Comparison of ENCODE assay signal across 17 cellular contexts in genomic region chr16:50530277-50531236, GRCh38. TPM values are rescaled to one million over a fixed set of nuclear protein-coding genes. Genes with fewer than 3 reads are reported as not detected.
A peak's percentile ranks its signal among the peaks of the same experiment; 100 is the strongest.
DNase-seq lines count a peak whose midpoint lies in the region; ATAC-seq and TF ChIP-seq lines count a peak whose summit lies in the region.
"Had no signal": no experiment of that assay in that cellular context is flagged by ENCODE, and none has a peak within 500 bp of the region (broad histone marks: within the 10 kb centered on the region; RNA-seq: fewer than 3 reads in every experiment).

No MANE protein-coding gene starts in this region.

- H3K9me3 ChIP-seq in WERI-Rb-1 (ENCODE audit: severe bottlenecking), result no peaks in the 10 kb centered on the region

- ATAC-seq in foreskin keratinocyte (peak; percentile 46), sciatic nerve (no peak), HG03571 (IDR thresholded peaks at IDR 0.05; ENCODE audit: unreplicated experiment) (no peak)

- H3K36me3 ChIP-seq in WERI-Rb-1, result no peaks in the 10 kb centered on the region
- H3K36me3 ChIP-seq: thoracic aorta had no signal

- no peak overlapping the region for H3K4me3 ChIP-seq in WERI-Rb-1 (ENCODE audit: low read depth, low read length)
- H3K4me3 ChIP-seq: GM23248, SK-N-MC, thoracic aorta had no signal

- DNase-seq in NCI-H2196 (lab: John Stamatoyannopoulos, UW; ENCODE audit: unreplicated experiment) (peak; percentile 39), NCI-H2196 treated with DMSO at 0.1 percent for 48 hours (lab: John Stamatoyannopoulos, UW; ENCODE audit: unreplicated experiment) (no peak), NCI-H69 (lab: John Stamatoyannopoulos, UW) (peak; percentile 28), foreskin keratinocyte (peak; percentile 79 to 82), sciatic nerve (ENCODE audit: low spot score) (peak; percentile 48), WERI-Rb-1 (no peak), putamen (ENCODE audit: low spot score) (no peak)
- DNase-seq: activated CD4-positive, alpha-beta T cell treated with anti-CD3 and anti-CD28 coated beads, Interleukin-2, amount 50 U/mL, for 48 hours; amniotic stem cell; CD4-positive, alpha-beta T cell; EL; GM23248; NCI-H2081; stimulated activated CD4-positive, alpha-beta T cell treated with anti-CD3 and anti-CD28 coated beads, Interleukin-4, amount 100 ng/mL, for 24 hours had no signal

- H3K27me3 ChIP-seq in foreskin keratinocyte (peaks cover 5% of the 10 kb centered on the region), WERI-Rb-1 (ENCODE audit: insufficient read depth, low read depth, severe bottlenecking) (no peaks in the 10 kb centered on the region)

- no peaks in the 10 kb centered on the region for H3K4me1 ChIP-seq in foreskin keratinocyte

- TF ChIP-seq CTCF in foreskin keratinocyte (conservative IDR thresholded peaks at IDR 0.05) (no peak), WERI-Rb-1 (IDR thresholded peaks at IDR 0.05; ENCODE audit: low read depth, low read length) (no peak)

- H3K27ac ChIP-seq in foreskin keratinocyte, result no peak overlapping the region
- no peak overlapping the region for H3K27ac ChIP-seq in WERI-Rb-1
- H3K27ac ChIP-seq: GM23248, SK-N-MC, thoracic aorta had no signal

- intact Hi-C loops in sciatic nerve (cut with DNase I), result no loop called here

RNA-seq across cellular contexts. Expression of gene NKD1, which starts 17.6 kb away (rescaled TPM):
- total RNA-seq in foreskin keratinocyte, result 0.48 and 0.60 TPM in 2 replicates
- polyA plus RNA-seq in foreskin keratinocyte, result 0.10 and 0.36 TPM in 2 replicates
- total RNA-seq in sciatic nerve, result 37.0 TPM
- total RNA-seq: GM23248 had no signal
- polyA plus RNA-seq: GM23248 had no signal

Comparison
In these comparisons a context has a peak if more than half of its experiments do, and no peak if none do; other contexts are left out.
1. DNase-seq: peak in NCI-H2196 (single experiment), NCI-H69 (single experiment), foreskin keratinocyte (2 of 2) and sciatic nerve (single experiment); none in NCI-H2196 treated with DMSO at 0.1 percent for 48 hours (single experiment), WERI-Rb-1 (single experiment) and putamen (single experiment).
2. RNA of gene NKD1, which starts 17.6 kb away (total RNA-seq): 37.0 TPM in sciatic nerve (single experiment); 0.48 to 0.60 TPM in foreskin keratinocyte; every median in the first group is over 10 times any median in the second.